ENCODE assay signal across 13 cellular contexts in the genomic region with DNA sequence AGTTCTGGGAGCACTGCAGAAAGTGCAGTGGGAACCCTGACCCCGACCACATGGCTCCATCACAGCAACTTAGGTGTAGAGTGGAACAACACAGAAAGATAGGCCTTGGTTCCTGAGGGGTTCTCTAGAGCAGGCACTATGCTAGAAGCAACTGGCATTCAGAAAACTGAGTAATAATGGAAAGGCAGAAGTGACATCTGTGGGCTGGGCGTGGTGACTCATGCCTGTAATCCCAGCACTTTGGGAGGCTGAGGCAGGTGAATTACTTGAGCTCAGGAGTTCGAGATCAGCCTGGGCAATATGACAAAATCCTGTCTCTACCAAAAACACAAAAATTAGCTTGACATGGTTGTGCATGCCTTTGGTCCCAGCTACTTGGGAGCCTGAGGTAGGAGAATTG.
A peak's percentile ranks its signal among the peaks of the same experiment; 100 is the strongest.
DNase-seq lines count a peak whose midpoint lies in the region; ATAC-seq, FAIRE-seq and TF ChIP-seq lines count a peak whose summit lies in the region.
"Had no signal": no experiment of that assay in that cellular context is flagged by ENCODE, and none has a peak within 500 bp of the region (broad histone marks: within the 10 kb centered on the region; RNA-seq: fewer than 3 reads in every experiment).

No MANE protein-coding gene starts in this region.

- no peak for ATAC-seq in GM21447 (IDR thresholded peaks at IDR 0.05; ENCODE audit: unreplicated experiment)

- FAIRE-seq in RCC 7860 (lab: Jason Lieb, UNC): no peak
- FAIRE-seq: GM18507 had no signal

- no peak overlapping the region for H3K4me3 ChIP-seq in HL-60 (replicated peaks; ENCODE audit: insufficient read depth, low read length)
- H3K4me3 ChIP-seq: esophagus muscularis mucosa had no signal

- no peaks in the 10 kb centered on the region for H3K27me3 ChIP-seq in HL-60 (ENCODE audit: insufficient read depth, poor library complexity, severe bottlenecking)
- H3K27me3 ChIP-seq: esophagus muscularis mucosa had no signal

- H3K27ac ChIP-seq in HL-60 (replicated peaks): peak overlapping the region; percentile 34
- H3K27ac ChIP-seq: esophagus muscularis mucosa had no signal

- H3K36me3 Mint-ChIP-seq in activated naive CD4-positive, alpha-beta T cell treated with anti-CD3 and anti-CD28 coated beads, Interleukin-2, amount 10 ng/mL, durations not matched to agents 7 days and 5 days: peaks cover 74% of the 10 kb centered on the region

- H3K4me1 Mint-ChIP-seq in activated naive CD4-positive, alpha-beta T cell treated with anti-CD3 and anti-CD28 coated beads, Interleukin-2, amount 10 ng/mL, durations not matched to agents 7 days and 5 days: peaks cover 81% of the 10 kb centered on the region

- H3K9me3 Mint-ChIP-seq in activated naive CD4-positive, alpha-beta T cell treated with anti-CD3 and anti-CD28 coated beads, Interleukin-2, amount 10 ng/mL, durations not matched to agents 7 days and 5 days: no peaks in the 10 kb centered on the region

- CTCF ChIA-PET in activated naive CD4-positive, alpha-beta T cell treated with anti-CD3 and anti-CD28 coated beads, Interleukin-2, amount 10 ng/mL, durations not matched to agents 7 days and 5 days (lab: Charles Lee): no interaction called here

- DNase-seq in HL-60 (ENCODE audit: low read depth in 1 of 2, low spot score in 1 of 2) (peak in 1 of 2 experiments; percentile 61), RCC 7860 (ENCODE audit: low spot score) (peak; percentile 10), epidermal melanocyte (ENCODE audit: insufficient read length, low spot score) (no peak), kidney glomerular epithelial cell (lab: John Stamatoyannopoulos, UW) (no peak), ecto neural progenitor cell (ENCODE audit: low spot score) (no peak)
- no peak for DNase-seq in activated naive CD4-positive, alpha-beta T cell treated with anti-CD3 and anti-CD28 coated beads, Interleukin-2, amount 10 ng/mL, durations not matched to agents 7 days and 5 days
- peak; percentile 60 for DNase-seq in stimulated activated CD4-positive, alpha-beta T cell treated with anti-CD3 and anti-CD28 coated beads, Interleukin-4, amount 100 ng/mL, for 1 hour
- DNase-seq: DMS53, islet precursor cell, NCI-H524 treated with DMSO at 0.1 percent for 48 hours had no signal

- H3K27me3 Mint-ChIP-seq in activated naive CD4-positive, alpha-beta T cell treated with anti-CD3 and anti-CD28 coated beads, Interleukin-2, amount 10 ng/mL, durations not matched to agents 7 days and 5 days: no peaks in the 10 kb centered on the region

- TF ChIP-seq CTCF in HL-60 (IDR thresholded peaks at IDR 0.05; ENCODE audit: insufficient read depth, low read length): no peak

- peak overlapping the region; percentile 92 for H3K27ac Mint-ChIP-seq in activated naive CD4-positive, alpha-beta T cell treated with anti-CD3 and anti-CD28 coated beads, Interleukin-2, amount 10 ng/mL, durations not matched to agents 7 days and 5 days

- peak overlapping the region; percentile 35 for H3K4me3 Mint-ChIP-seq in activated naive CD4-positive, alpha-beta T cell treated with anti-CD3 and anti-CD28 coated beads, Interleukin-2, amount 10 ng/mL, durations not matched to agents 7 days and 5 days

Comparison
In these comparisons a context has a peak if more than half of its experiments do, and no peak if none do; other contexts are left out.
1. DNase-seq: peak in RCC 7860 (single experiment) and stimulated activated CD4-positive, alpha-beta T cell treated with anti-CD3 and anti-CD28 coated beads, Interleukin-4, amount 100 ng/mL, for 1 hour (single experiment); none in activated naive CD4-positive, alpha-beta T cell treated with anti-CD3 and anti-CD28 coated beads, Interleukin-2, amount 10 ng/mL, durations not matched to agents 7 days and 5 days (single experiment), epidermal melanocyte (single experiment), kidney glomerular epithelial cell (single experiment) and ecto neural progenitor cell (single experiment).